Comparison of ENCODE assay signal across 8 cellular contexts in genomic region chr4:15149842-15150592, GRCh38.
A peak's percentile ranks its signal among the peaks of the same experiment; 100 is the strongest.
DNase-seq lines count a peak whose midpoint lies in the region; ATAC-seq, FAIRE-seq and TF ChIP-seq lines count a peak whose summit lies in the region.

No MANE protein-coding gene starts in this region.

- FAIRE-seq in GM18507 (lab: Jason Lieb, UNC): peak; percentile 48

- H3K36me3 Mint-ChIP-seq in HFFc6 (ENCODE audit: low read depth): no peaks in the 10 kb centered on the region
- H3K36me3 Mint-ChIP-seq in activated T-helper 17 cell treated with anti-CD3 and anti-CD28 coated beads, Interleukin-2, amount 50 U/mL, for 72 hours (ENCODE audit: low read depth): no peaks in the 10 kb centered on the region

- peaks cover 36% of the 10 kb centered on the region for H3K4me1 Mint-ChIP-seq in HFFc6 (ENCODE audit: low read depth)
- H3K4me1 Mint-ChIP-seq in activated T-helper 17 cell treated with anti-CD3 and anti-CD28 coated beads, Interleukin-2, amount 50 U/mL, for 72 hours: no peaks in the 10 kb centered on the region

- H3K4me3 ChIP-seq in cardiac muscle cell (no peak overlapping the region), psoas muscle (peak overlapping the region; percentile 15)

- intact Hi-C loops in psoas muscle (cut with DNase I): no loop called here

- no peaks in the 10 kb centered on the region for H3K9me3 Mint-ChIP-seq in HFFc6
- H3K9me3 Mint-ChIP-seq in activated T-helper 17 cell treated with anti-CD3 and anti-CD28 coated beads, Interleukin-2, amount 50 U/mL, for 72 hours: no peaks in the 10 kb centered on the region

- H3K36me3 ChIP-seq in cardiac muscle cell: no peaks in the 10 kb centered on the region
- no peaks in the 10 kb centered on the region for H3K36me3 ChIP-seq in psoas muscle (ENCODE audit: insufficient read depth in 1 of 2, low read depth in 1 of 2)

- peak; percentile 14 for ATAC-seq in activated T-helper 17 cell treated with anti-CD3 and anti-CD28 coated beads, Interleukin-2, amount 50 U/mL, for 72 hours (replicated peaks)
- peak; percentile 86 to 96 (median 91) for ATAC-seq in psoas muscle

- peak; percentile 5 for DNase-seq in GM18507 (ENCODE audit: extremely low spot score, insufficient read length, low read depth)
- DNase-seq in HFFc6: peak; percentile 73
- peak; percentile 72 for DNase-seq in LoVo (ENCODE audit: low spot score)
- DNase-seq in cardiac muscle cell (ENCODE audit: low read depth in 1 of 2, low spot score in 1 of 2): peak; percentile 73 to 83
- peak; percentile 73 to 84 for DNase-seq in psoas muscle
- DNase-seq in GDM1 (lab: John Stamatoyannopoulos, UW): no peak
- no peak for DNase-seq in DMS114 treated with DMSO at 0.1 percent for 48 hours (lab: John Stamatoyannopoulos, UW; ENCODE audit: unreplicated experiment)

- no peaks in the 10 kb centered on the region for H3K27me3 ChIP-seq in cardiac muscle cell
- H3K27me3 ChIP-seq in psoas muscle (ENCODE audit: insufficient read depth in 3 of 3, low read length in 2 of 3): no peaks in the 10 kb centered on the region

- H3K27ac Mint-ChIP-seq in HFFc6: peak overlapping the region; percentile 87
- no peak overlapping the region for H3K27ac Mint-ChIP-seq in activated T-helper 17 cell treated with anti-CD3 and anti-CD28 coated beads, Interleukin-2, amount 50 U/mL, for 72 hours

- no peak overlapping the region for H3K4me3 Mint-ChIP-seq in HFFc6
- no peak overlapping the region for H3K4me3 Mint-ChIP-seq in activated T-helper 17 cell treated with anti-CD3 and anti-CD28 coated beads, Interleukin-2, amount 50 U/mL, for 72 hours

- peak; percentile 34; the same call in 1 of the 2 replicates for TF ChIP-seq CTCF in HFFc6 (IDR thresholded peaks at IDR 0.05)
- TF ChIP-seq CTCF in cardiac muscle cell (IDR thresholded peaks at IDR 0.05; ENCODE audit: low read depth, low read length): peak; percentile 12
- no peak for TF ChIP-seq CTCF in psoas muscle (IDR thresholded peaks at IDR 0.05)

- WGBS in psoas muscle, 3 donors: 22 to 30% (median 23%) methylated on average over 9 of the region's 9 CpGs

- H3K9me3 ChIP-seq in cardiac muscle cell (ENCODE audit: low read depth): no peaks in the 10 kb centered on the region
- H3K9me3 ChIP-seq in psoas muscle: no peaks in the 10 kb centered on the region

- H3K27me3 Mint-ChIP-seq in HFFc6 (ENCODE audit: insufficient read depth): peaks cover 3% of the 10 kb centered on the region
- peaks cover 7% of the 10 kb centered on the region for H3K27me3 Mint-ChIP-seq in activated T-helper 17 cell treated with anti-CD3 and anti-CD28 coated beads, Interleukin-2, amount 50 U/mL, for 72 hours

- H3K4me1 ChIP-seq in cardiac muscle cell (ENCODE audit: low read depth) (peaks cover 25% of the 10 kb centered on the region), psoas muscle (peaks cover 13% of the 10 kb centered on the region)

- H3K27ac ChIP-seq in cardiac muscle cell (peak overlapping the region; percentile 82), psoas muscle (peak overlapping the region; percentile 36)

Comparison
In these comparisons a context has a peak if more than half of its experiments do, and no peak if none do; other contexts are left out.
1. DNase-seq: peak in GM18507 (single experiment), HFFc6 (single experiment), LoVo (single experiment), cardiac muscle cell (2 of 2) and psoas muscle (2 of 2); none in GDM1 (single experiment) and DMS114 treated with DMSO at 0.1 percent for 48 hours (single experiment).